ENCODE assay signal across 10 cellular contexts in the genomic region with DNA sequence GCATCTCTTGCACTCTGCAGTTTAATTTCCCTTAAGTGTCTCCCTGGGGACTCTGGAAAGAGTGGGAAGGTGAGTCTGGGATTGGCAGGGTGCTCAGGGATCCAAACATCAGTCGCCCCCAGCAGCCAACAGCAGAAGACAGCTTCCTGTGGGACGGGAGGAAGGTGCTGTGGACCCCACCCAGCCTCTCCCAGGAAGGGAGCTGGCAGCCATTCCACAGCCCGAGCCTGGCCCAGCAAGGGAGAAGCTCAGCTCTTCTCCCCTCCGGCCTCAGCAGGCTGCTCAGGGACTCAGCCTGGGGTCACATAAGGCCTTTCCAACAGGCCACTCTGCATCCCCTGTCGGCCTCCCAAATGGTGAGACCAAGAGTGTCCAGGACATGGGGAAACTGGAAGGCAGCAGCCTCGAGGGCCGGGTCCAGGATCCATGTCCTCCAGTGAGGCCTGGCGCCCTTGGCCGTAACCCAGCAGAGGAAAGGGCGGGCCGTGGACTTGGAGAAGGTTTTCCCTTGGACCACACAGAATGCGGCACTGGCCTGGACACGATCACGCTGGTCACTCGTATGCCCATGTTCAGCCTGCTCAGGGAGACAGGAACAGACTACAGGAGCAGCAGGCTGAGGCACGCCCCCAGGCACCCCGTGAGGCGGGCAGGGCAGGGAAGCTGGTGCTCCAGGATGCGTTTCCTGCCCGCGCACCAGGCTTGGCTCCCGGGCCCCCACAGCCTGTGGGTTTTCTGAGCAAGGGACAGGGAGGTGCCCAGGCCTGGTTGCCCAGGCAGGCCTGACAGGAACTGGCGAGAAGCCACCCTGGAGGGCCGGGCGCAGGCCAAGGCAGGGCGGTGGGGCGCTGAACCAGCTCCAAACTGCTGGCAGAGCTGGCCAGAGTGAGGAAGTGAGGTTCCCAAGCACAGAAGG. TPM values are rescaled to one million over a fixed set of nuclear protein-coding genes. Genes with fewer than 3 reads are reported as not detected.
DNase-seq lines count a peak whose midpoint lies in the region; ATAC-seq and TF ChIP-seq lines count a peak whose summit lies in the region.
"Had no signal": no experiment of that assay in that cellular context is flagged by ENCODE, and none has a peak within 500 bp of the region (broad histone marks: within the 10 kb centered on the region; RNA-seq: fewer than 3 reads in every experiment).

No MANE protein-coding gene starts in this region.

- no peaks in the 10 kb centered on the region for H3K27me3 ChIP-seq in uterus
- H3K27me3 ChIP-seq: adrenal gland had no signal

- H3K36me3 Mint-ChIP-seq in activated naive CD8-positive, alpha-beta T cell treated with anti-CD3 and anti-CD28 coated beads for 36 hours, result peaks cover 20% of the 10 kb centered on the region
- peaks cover 32% of the 10 kb centered on the region for H3K36me3 Mint-ChIP-seq in activated naive CD8-positive, alpha-beta T cell treated with anti-CD3 and anti-CD28 coated beads, Interleukin-2, amount 50 U/mL, for 24 hours (ENCODE audit: low read depth)

- peaks cover 20% of the 10 kb centered on the region for H3K4me1 Mint-ChIP-seq in activated naive CD8-positive, alpha-beta T cell treated with anti-CD3 and anti-CD28 coated beads for 36 hours
- H3K4me1 Mint-ChIP-seq in activated naive CD8-positive, alpha-beta T cell treated with anti-CD3 and anti-CD28 coated beads, Interleukin-2, amount 50 U/mL, for 24 hours, result peaks cover 26% of the 10 kb centered on the region

- H3K27ac Mint-ChIP-seq in activated naive CD8-positive, alpha-beta T cell treated with anti-CD3 and anti-CD28 coated beads for 36 hours, result peak overlapping the region; percentile 48
- H3K27ac Mint-ChIP-seq in activated naive CD8-positive, alpha-beta T cell treated with anti-CD3 and anti-CD28 coated beads, Interleukin-2, amount 50 U/mL, for 24 hours, result no peak overlapping the region

- H3K4me3 Mint-ChIP-seq in activated naive CD8-positive, alpha-beta T cell treated with anti-CD3 and anti-CD28 coated beads for 36 hours, result no peak overlapping the region
- H3K4me3 Mint-ChIP-seq in activated naive CD8-positive, alpha-beta T cell treated with anti-CD3 and anti-CD28 coated beads, Interleukin-2, amount 50 U/mL, for 24 hours, result no peak overlapping the region

- H3K4me3 ChIP-seq in uterus, result no peak overlapping the region
- H3K4me3 ChIP-seq: adrenal gland had no signal

- no peak for ATAC-seq in activated naive CD8-positive, alpha-beta T cell treated with anti-CD3 and anti-CD28 coated beads, Interleukin-2, amount 50 U/mL, for 24 hours
- no peak for ATAC-seq in GM18520 (IDR thresholded peaks at IDR 0.05; ENCODE audit: unreplicated experiment)

- intact Hi-C loops in uterus (cut with DNase I; ENCODE audit: low total_unique reads), result no loop called here

- DNase-seq in activated naive CD8-positive, alpha-beta T cell treated with anti-CD3 and anti-CD28 coated beads for 36 hours, result no peak
- DNase-seq in activated naive CD8-positive, alpha-beta T cell treated with anti-CD3 and anti-CD28 coated beads, Interleukin-2, amount 50 U/mL, for 24 hours, result no peak
- DNase-seq in cerebellar nuclear complex (lab: John Stamatoyannopoulos, UW) (peak; percentile 32 to 83), medulla oblongata (ENCODE audit: extremely low spot score) (peak; percentile 74), uterus (peak; percentile 47 to 58), putamen (ENCODE audit: low spot score) (no peak)
- no peak for DNase-seq in stimulated activated CD4-positive, alpha-beta T cell treated with anti-CD3 and anti-CD28 coated beads, Interleukin-4, amount 100 ng/mL, for 4 hours
- DNase-seq: SK-N-SH had no signal

- H3K36me3 ChIP-seq in uterus, result no peaks in the 10 kb centered on the region
- H3K36me3 ChIP-seq: adrenal gland had no signal

- TF ChIP-seq POLR2A in uterus (IDR thresholded peaks at IDR 0.05), result no peak

- H3K4me1 ChIP-seq in uterus, result peaks cover 0 to 18% of the 10 kb centered on the region in 2 donors

- peak overlapping the region; percentile 50 to 55 for H3K27ac ChIP-seq in uterus

- peaks cover 3% of the 10 kb centered on the region for H3K27me3 Mint-ChIP-seq in activated naive CD8-positive, alpha-beta T cell treated with anti-CD3 and anti-CD28 coated beads for 36 hours
- H3K27me3 Mint-ChIP-seq in activated naive CD8-positive, alpha-beta T cell treated with anti-CD3 and anti-CD28 coated beads, Interleukin-2, amount 50 U/mL, for 24 hours, result peaks cover 2% of the 10 kb centered on the region

- H3K9me3 ChIP-seq in uterus, result no peaks in the 10 kb centered on the region
- H3K9me3 ChIP-seq: adrenal gland, SK-N-SH had no signal

- no peak for TF ChIP-seq CTCF in uterus (IDR thresholded peaks at IDR 0.05)

- no peaks in the 10 kb centered on the region for H3K9me3 Mint-ChIP-seq in activated naive CD8-positive, alpha-beta T cell treated with anti-CD3 and anti-CD28 coated beads for 36 hours
- H3K9me3 Mint-ChIP-seq in activated naive CD8-positive, alpha-beta T cell treated with anti-CD3 and anti-CD28 coated beads, Interleukin-2, amount 50 U/mL, for 24 hours, result no peaks in the 10 kb centered on the region

RNA-seq across cellular contexts. Expression of a gene that starts 3.5 kb away (rescaled TPM):
- 10 to 100 TPM; 57.8 to 65.0 TPM for total RNA-seq in activated naive CD8-positive, alpha-beta T cell treated with anti-CD3 and anti-CD28 coated beads for 36 hours
- 10 to 100 TPM in 1 of 4 donors, 1 to 10 TPM in 2, under 1 TPM in 1; 0.59 to 14.4 (median 5.2) TPM for total RNA-seq in uterus

RNA-seq across cellular contexts. Expression of a gene that starts 3.8 kb away (rescaled TPM):
- total RNA-seq in activated naive CD8-positive, alpha-beta T cell treated with anti-CD3 and anti-CD28 coated beads for 36 hours, result 1 to 10 TPM; 8.0 to 8.9 TPM
- total RNA-seq in uterus, result 100 to 1,000 TPM in 2 of 4 donors, 10 to 100 TPM in 2; 73.2 to 276 (median 103) TPM

Comparison
In these comparisons a context has a peak if more than half of its experiments do, and no peak if none do; other contexts are left out.
1. DNase-seq: peak in cerebellar nuclear complex (2 of 2), medulla oblongata (single experiment) and uterus (2 of 2); none in activated naive CD8-positive, alpha-beta T cell treated with anti-CD3 and anti-CD28 coated beads for 36 hours (single experiment), activated naive CD8-positive, alpha-beta T cell treated with anti-CD3 and anti-CD28 coated beads, Interleukin-2, amount 50 U/mL, for 24 hours (single experiment), putamen (single experiment) and stimulated activated CD4-positive, alpha-beta T cell treated with anti-CD3 and anti-CD28 coated beads, Interleukin-4, amount 100 ng/mL, for 4 hours (0 of 2).
2. RNA of a gene that starts 3.8 kb away (total RNA-seq): 73.2 to 276 TPM in uterus; 8.0 to 8.9 TPM in activated naive CD8-positive, alpha-beta T cell treated with anti-CD3 and anti-CD28 coated beads for 36 hours; every median in the first group is over 4 times any median in the second.